In genomic region chr5:1800470-1801060, GRCh38 we compare ENCODE assay signal across 8 cellular contexts. TPM values are rescaled to one million over a fixed set of nuclear protein-coding genes. Genes with fewer than 3 reads are reported as not detected.
DNase-seq lines count a peak whose midpoint lies in the region; ATAC-seq and TF ChIP-seq lines count a peak whose summit lies in the region.

No MANE protein-coding gene starts in this region.

- 1 to 2% methylated on average over 19 to 20 of the region's 20 CpGs for WGBS in ectodermal cell, 2 experiments

- H3K27me3 ChIP-seq in HUES48 (ENCODE audit: control insufficient read depth, insufficient read depth, low read length) = no peaks in the 10 kb centered on the region
- H3K27me3 ChIP-seq in SU-DHL-6 (ENCODE audit: low read length) = no peaks in the 10 kb centered on the region
- no peaks in the 10 kb centered on the region for H3K27me3 ChIP-seq in ectodermal cell (ENCODE audit: control insufficient read depth, insufficient read depth, low read length, poor library complexity, severe bottlenecking)
- no peaks in the 10 kb centered on the region for H3K27me3 ChIP-seq in vagina

- no peak for TF ChIP-seq CTCF in SU-DHL-6 (IDR thresholded peaks at IDR 0.05; ENCODE audit: insufficient read depth, low read length, poor library complexity, severe bottlenecking)
- TF ChIP-seq CTCF in vagina (IDR thresholded peaks at IDR 0.05) = no peak

- POLR2A ChIA-PET in activated CD4-positive, alpha-beta T cell treated with anti-CD3 and anti-CD28 coated beads for 36 hours (lab: Charles Lee) = no interaction called here

- H3K36me3 ChIP-seq in HUES48 (ENCODE audit: control insufficient read depth, insufficient read depth, low read length) (peaks cover 62% of the 10 kb centered on the region), SU-DHL-6 (ENCODE audit: low read length) (peaks cover 11% of the 10 kb centered on the region; the same call in 1 of the 2 replicates), ectodermal cell (ENCODE audit: control insufficient read depth, insufficient read depth, low read length) (peaks cover 40% of the 10 kb centered on the region), vagina (peaks cover 0 to 41% of the 10 kb centered on the region in 2 donors)

- peaks cover 48% of the 10 kb centered on the region for H3K4me1 Mint-ChIP-seq in activated CD4-positive, alpha-beta T cell treated with anti-CD3 and anti-CD28 coated beads for 36 hours

- peak overlapping the region; percentile 77 for H3K4me2 ChIP-seq in SU-DHL-6 (ENCODE audit: low read depth, low read length, poor library complexity, severe bottlenecking)

- peaks cover 13% of the 10 kb centered on the region for H3F3A ChIP-seq in SU-DHL-6 (ENCODE audit: insufficient read depth)

- H2AFZ ChIP-seq in SU-DHL-6 (ENCODE audit: low read depth, low read length, severe bottlenecking) = peak overlapping the region; percentile 66

- no peaks in the 10 kb centered on the region for H3K27me3 Mint-ChIP-seq in activated CD4-positive, alpha-beta T cell treated with anti-CD3 and anti-CD28 coated beads for 36 hours

- H3K27ac ChIP-seq in HUES48 (ENCODE audit: low read depth, low read length) = peak overlapping the region; percentile 88
- peak overlapping the region; percentile 88 for H3K27ac ChIP-seq in SU-DHL-6 (ENCODE audit: low read depth, low read length)
- H3K27ac ChIP-seq in ectodermal cell (ENCODE audit: insufficient read depth, low read depth, low read length, poor library complexity, severe bottlenecking) = peak overlapping the region; percentile 72
- peak overlapping the region; percentile 72 for H3K27ac ChIP-seq in vagina

- H3K4me3 ChIP-seq in HUES48 (ENCODE audit: low read depth, low read length) (peak overlapping the region; percentile 100), SU-DHL-6 (ENCODE audit: insufficient read depth, low read length, poor library complexity, severe bottlenecking) (peak overlapping the region; percentile 89), ectodermal cell (ENCODE audit: insufficient read depth, low read depth, low read length) (peak overlapping the region; percentile 93), vagina (peak overlapping the region; percentile 85 to 91)

- H3K4me3 Mint-ChIP-seq in activated CD4-positive, alpha-beta T cell treated with anti-CD3 and anti-CD28 coated beads for 36 hours = peak overlapping the region; percentile 94

- peaks cover 59% of the 10 kb centered on the region for H3K36me3 Mint-ChIP-seq in activated CD4-positive, alpha-beta T cell treated with anti-CD3 and anti-CD28 coated beads for 36 hours (ENCODE audit: low read depth)

- H3K4me1 ChIP-seq in HUES48 (ENCODE audit: control insufficient read depth, insufficient read depth, low read length) = peaks cover 5% of the 10 kb centered on the region
- H3K4me1 ChIP-seq in ectodermal cell (ENCODE audit: control insufficient read depth, insufficient read depth, low read length) = peaks cover 9% of the 10 kb centered on the region
- H3K4me1 ChIP-seq in vagina = peaks cover 22% of the 10 kb centered on the region

- H3K9ac ChIP-seq in HUES48 (ENCODE audit: low read depth, low read length) = peak overlapping the region; percentile 97
- H3K9ac ChIP-seq in SU-DHL-6 (ENCODE audit: low read length) = peak overlapping the region; percentile 98

- CTCF ChIA-PET in activated CD4-positive, alpha-beta T cell treated with anti-CD3 and anti-CD28 coated beads for 36 hours (lab: Charles Lee) = interaction anchor here (1.6 kb wide), 1 partner anchor 20 kb away, joined by 4 read pairs; no protein-coding TSS in a partner anchor

- H3K9me3 ChIP-seq in HUES48 (ENCODE audit: control insufficient read depth, insufficient read depth, low read length) (no peaks in the 10 kb centered on the region), SU-DHL-6 (ENCODE audit: insufficient read depth, low read length) (no peaks in the 10 kb centered on the region), ectodermal cell (ENCODE audit: control insufficient read depth, low read length) (no peaks in the 10 kb centered on the region), vagina (no peaks in the 10 kb centered on the region)

- H4K20me1 ChIP-seq in SU-DHL-6 (ENCODE audit: low read depth, low read length) = no peaks in the 10 kb centered on the region

- DNase-seq in activated CD4-positive, alpha-beta T cell treated with anti-CD3 and anti-CD28 coated beads for 36 hours = peak; percentile 52
- no peak for DNase-seq in activated CD4-positive, alpha-beta T cell treated with anti-CD3 and anti-CD28 coated beads, Interleukin-2, amount 50 U/mL, for 4 hours
- DNase-seq in midbrain (lab: John Stamatoyannopoulos, UW) (peak; percentile 70), vagina (ENCODE audit: extremely low spot score in 2 of 2) (no peak)

- H3K9me3 Mint-ChIP-seq in activated CD4-positive, alpha-beta T cell treated with anti-CD3 and anti-CD28 coated beads for 36 hours (ENCODE audit: low read depth) = no peaks in the 10 kb centered on the region

- H3K79me2 ChIP-seq in SU-DHL-6 (ENCODE audit: insufficient read depth, low read length) = peaks cover 76% of the 10 kb centered on the region

- no peaks in the 10 kb centered on the region for H3K9me2 ChIP-seq in SU-DHL-6 (replicated peaks; ENCODE audit: insufficient read depth, low read length)

- intact Hi-C loops in activated CD4-positive, alpha-beta T cell treated with anti-CD3 and anti-CD28 coated beads for 36 hours (cut with DNase I, micrococcal nuclease) = loop anchor here (1.0 to 5.0 kb wide), 2 partner anchors 8 to 1583 kb away; partner anchors contain the start of genes CCDC127 (in 1 of the 2) and SDHA (in 1 of the 2)
- intact Hi-C loops in vagina (cut with DNase I) = no loop called here

- no peak for TF ChIP-seq POLR2A in vagina (IDR thresholded peaks at IDR 0.05)

- H3K27ac Mint-ChIP-seq in activated CD4-positive, alpha-beta T cell treated with anti-CD3 and anti-CD28 coated beads for 36 hours = peak overlapping the region; percentile 97

- ATAC-seq in activated CD4-positive, alpha-beta T cell treated with anti-CD3 and anti-CD28 coated beads for 36 hours = peak; percentile 5
- ATAC-seq in HG03469 (IDR thresholded peaks at IDR 0.05; ENCODE audit: unreplicated experiment) = no peak

RNA-seq across cellular contexts. Expression of gene NDUFS6, which starts 0.6 kb away (rescaled TPM):
- 10 to 100 TPM; 18.8 to 37.1 TPM for total RNA-seq in activated CD4-positive, alpha-beta T cell treated with anti-CD3 and anti-CD28 coated beads for 36 hours
- polyA plus RNA-seq in ectodermal cell (2013, experiment 1 of 4) = 83.7 TPM
- 77.0 TPM for polyA plus RNA-seq in ectodermal cell (2013, experiment 2 of 4)
- 77.2 TPM for polyA plus RNA-seq in ectodermal cell (2013, experiment 3 of 4)
- polyA plus RNA-seq in ectodermal cell (2013, experiment 4 of 4) = 78.0 TPM
- 26.8 TPM for total RNA-seq in vagina

RNA-seq across cellular contexts. Expression of gene MRPL36, which starts 0.9 kb away (rescaled TPM):
- 10 to 100 TPM; 51.4 to 64.9 TPM for total RNA-seq in activated CD4-positive, alpha-beta T cell treated with anti-CD3 and anti-CD28 coated beads for 36 hours
- polyA plus RNA-seq in ectodermal cell (2013, experiment 1 of 4) = 63.0 TPM
- polyA plus RNA-seq in ectodermal cell (2013, experiment 2 of 4) = 53.9 TPM
- 65.8 TPM for polyA plus RNA-seq in ectodermal cell (2013, experiment 3 of 4)
- 70.6 TPM for polyA plus RNA-seq in ectodermal cell (2013, experiment 4 of 4)
- 50.1 TPM for total RNA-seq in vagina

Comparison
In these comparisons a context has a peak if more than half of its experiments do, and no peak if none do; other contexts are left out.
1. DNase-seq: peak in activated CD4-positive, alpha-beta T cell treated with anti-CD3 and anti-CD28 coated beads for 36 hours (single experiment) and midbrain (single experiment); none in activated CD4-positive, alpha-beta T cell treated with anti-CD3 and anti-CD28 coated beads, Interleukin-2, amount 50 U/mL, for 4 hours (0 of 2) and vagina (0 of 2).
2. Peak in every context shown above with its lines, with median percentiles within 50 percentile points of each other: H3K27ac ChIP-seq and H3K4me3 ChIP-seq.